ENCODE assay signal across 1 cellular context in the genomic region with DNA sequence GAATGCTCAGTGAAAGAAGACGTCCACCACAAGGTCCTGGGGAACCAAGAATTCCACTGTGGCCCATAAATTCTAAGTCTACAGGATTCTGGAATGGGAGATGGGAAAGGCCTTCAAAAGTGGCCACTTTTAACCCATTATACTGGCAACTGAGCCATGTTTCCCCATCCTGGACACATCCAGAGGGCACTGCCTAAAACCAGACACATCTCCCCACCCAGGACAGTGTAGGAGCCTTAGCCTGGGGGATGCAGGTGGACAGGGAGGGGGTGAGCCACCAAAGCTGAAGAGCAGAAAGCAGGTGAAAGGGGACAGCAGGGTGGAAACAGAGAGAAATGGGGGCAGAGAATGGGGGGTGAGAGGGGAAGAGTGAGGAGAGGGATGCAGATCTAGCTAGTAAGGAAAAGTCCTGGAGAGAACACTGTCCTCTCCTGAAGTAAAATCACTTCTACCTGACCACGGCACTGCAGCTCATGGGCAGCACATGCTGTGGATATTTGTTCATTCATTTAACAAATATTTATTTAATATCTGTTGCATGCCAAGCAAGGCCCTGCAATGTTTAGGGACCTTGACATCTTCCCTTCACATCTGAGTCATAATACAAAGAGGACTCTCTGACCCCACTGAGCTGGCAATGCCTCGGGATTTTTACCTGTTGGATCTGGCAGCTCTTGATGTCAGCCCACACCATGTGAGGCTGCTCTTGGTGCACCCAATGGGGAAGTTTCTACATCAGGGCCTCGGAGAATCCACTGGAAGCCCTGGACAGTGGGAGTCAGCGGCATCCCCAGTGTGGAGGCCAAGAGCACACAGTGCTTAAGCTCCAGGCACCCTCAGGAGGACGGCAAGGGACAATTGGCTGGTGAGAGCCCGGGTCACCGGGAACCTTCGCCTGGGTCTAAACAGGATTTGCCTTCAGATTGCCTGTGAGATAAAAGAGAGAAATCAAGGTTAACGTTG.
A peak's percentile ranks its signal among the peaks of the same experiment; 100 is the strongest.
TF ChIP-seq lines count a peak whose summit lies in the region.

No MANE protein-coding gene starts in this region.

TF ChIP-seq in HepG2, 621 proteins besides CTCF, POLR2A, EP300 and RAD21 (continues in another document):
- TF ChIP-seq HDAC2 (CRISPR knock-in tag; IDR thresholded peaks at IDR 0.05), result peak; percentile 86
- peak; percentile 78; the same call in 1 of the 2 replicates for TF ChIP-seq KLF9 (CRISPR knock-in tag; IDR thresholded peaks at IDR 0.05; ENCODE audit: low read depth)
- peak; percentile 65 for TF ChIP-seq PRDM10 (CRISPR knock-in tag; IDR thresholded peaks at IDR 0.05; ENCODE audit: low read depth)
- TF ChIP-seq, protein P1, sequence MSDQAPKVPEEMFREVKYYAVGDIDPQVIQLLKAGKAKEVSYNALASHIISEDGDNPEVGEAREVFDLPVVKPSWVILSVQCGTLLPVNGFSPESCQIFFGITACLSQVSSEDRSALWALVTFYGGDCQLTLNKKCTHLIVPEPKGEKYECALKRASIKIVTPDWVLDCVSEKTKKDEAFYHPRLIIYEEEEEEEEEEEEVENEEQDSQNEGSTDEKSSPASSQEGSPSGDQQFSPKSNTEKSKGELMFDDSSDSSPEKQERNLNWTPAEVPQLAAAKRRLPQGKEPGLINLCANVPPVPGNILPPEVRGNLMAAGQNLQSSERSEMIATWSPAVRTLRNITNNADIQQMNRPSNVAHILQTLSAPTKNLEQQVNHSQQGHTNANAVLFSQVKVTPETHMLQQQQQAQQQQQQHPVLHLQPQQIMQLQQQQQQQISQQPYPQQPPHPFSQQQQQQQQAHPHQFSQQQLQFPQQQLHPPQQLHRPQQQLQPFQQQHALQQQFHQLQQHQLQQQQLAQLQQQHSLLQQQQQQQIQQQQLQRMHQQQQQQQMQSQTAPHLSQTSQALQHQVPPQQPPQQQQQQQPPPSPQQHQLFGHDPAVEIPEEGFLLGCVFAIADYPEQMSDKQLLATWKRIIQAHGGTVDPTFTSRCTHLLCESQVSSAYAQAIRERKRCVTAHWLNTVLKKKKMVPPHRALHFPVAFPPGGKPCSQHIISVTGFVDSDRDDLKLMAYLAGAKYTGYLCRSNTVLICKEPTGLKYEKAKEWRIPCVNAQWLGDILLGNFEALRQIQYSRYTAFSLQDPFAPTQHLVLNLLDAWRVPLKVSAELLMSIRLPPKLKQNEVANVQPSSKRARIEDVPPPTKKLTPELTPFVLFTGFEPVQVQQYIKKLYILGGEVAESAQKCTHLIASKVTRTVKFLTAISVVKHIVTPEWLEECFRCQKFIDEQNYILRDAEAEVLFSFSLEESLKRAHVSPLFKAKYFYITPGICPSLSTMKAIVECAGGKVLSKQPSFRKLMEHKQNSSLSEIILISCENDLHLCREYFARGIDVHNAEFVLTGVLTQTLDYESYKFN (CRISPR knock-in tag; conservative IDR thresholded peaks at IDR 0.05), result peak; percentile 91
- peak; percentile 78 for TF ChIP-seq IKZF4 (CRISPR knock-in tag; IDR thresholded peaks at IDR 0.05; ENCODE audit: borderline replicate concordance, low read depth, not compliant biosample characterization)
- TF ChIP-seq XBP1 (CRISPR knock-in tag; IDR thresholded peaks at IDR 0.05), result peak; percentile 74; the same call in 1 of the 2 replicates
- TF ChIP-seq PPARG (CRISPR knock-in tag; conservative IDR thresholded peaks at IDR 0.05), result peak; percentile 89
- TF ChIP-seq ZNF547 (CRISPR knock-in tag; IDR thresholded peaks at IDR 0.05), result peak; percentile 87
- peak; percentile 27; the same call in 1 of the 2 replicates for TF ChIP-seq SP5 (CRISPR knock-in tag; IDR thresholded peaks at IDR 0.05; ENCODE audit: borderline replicate concordance, low read depth)
- peak; percentile 92; the same call in 1 of the 2 replicates for TF ChIP-seq ZNF318 (CRISPR knock-in tag; IDR thresholded peaks at IDR 0.05)
- TF ChIP-seq ISL2 (CRISPR knock-in tag; IDR thresholded peaks at IDR 0.05), result peak; percentile 82
- 0 out of 2 replicates have a peak, but pooled peaks have one; percentile 37 for TF ChIP-seq SMAD9 (CRISPR knock-in tag; IDR thresholded peaks at IDR 0.05)
- peak; percentile 87; the same call in 1 of the 2 replicates for TF ChIP-seq ZNF766 (CRISPR knock-in tag; IDR thresholded peaks at IDR 0.05; ENCODE audit: borderline replicate concordance)
- TF ChIP-seq ZNF34 (CRISPR knock-in tag; IDR thresholded peaks at IDR 0.05; ENCODE audit: borderline replicate concordance), result 0 out of 2 replicates have a peak, but pooled peaks have one; percentile 20
- TF ChIP-seq ZSCAN31 (CRISPR knock-in tag; IDR thresholded peaks at IDR 0.05; ENCODE audit: low read depth), result peak; percentile 73; the same call in 1 of the 2 replicates
- peak; percentile 85 for TF ChIP-seq HIVEP1 (CRISPR knock-in tag; IDR thresholded peaks at IDR 0.05)
- TF ChIP-seq THAP9 (CRISPR knock-in tag; IDR thresholded peaks at IDR 0.05; ENCODE audit: borderline replicate concordance), result peak; percentile 76; the same call in 1 of the 2 replicates
- 0 out of 2 replicates have a peak, but pooled peaks have one; percentile 21 for TF ChIP-seq MYNN (CRISPR knock-in tag; IDR thresholded peaks at IDR 0.05; ENCODE audit: low read depth)
- TF ChIP-seq CBFB (CRISPR knock-in tag; IDR thresholded peaks at IDR 0.05), result 0 out of 2 replicates have a peak, but pooled peaks have one; percentile 39
- TF ChIP-seq ZNF292 (CRISPR knock-in tag; IDR thresholded peaks at IDR 0.05; ENCODE audit: borderline replicate concordance, low read depth), result peak; percentile 36; the same call in 1 of the 2 replicates
- TF ChIP-seq, protein P2, sequence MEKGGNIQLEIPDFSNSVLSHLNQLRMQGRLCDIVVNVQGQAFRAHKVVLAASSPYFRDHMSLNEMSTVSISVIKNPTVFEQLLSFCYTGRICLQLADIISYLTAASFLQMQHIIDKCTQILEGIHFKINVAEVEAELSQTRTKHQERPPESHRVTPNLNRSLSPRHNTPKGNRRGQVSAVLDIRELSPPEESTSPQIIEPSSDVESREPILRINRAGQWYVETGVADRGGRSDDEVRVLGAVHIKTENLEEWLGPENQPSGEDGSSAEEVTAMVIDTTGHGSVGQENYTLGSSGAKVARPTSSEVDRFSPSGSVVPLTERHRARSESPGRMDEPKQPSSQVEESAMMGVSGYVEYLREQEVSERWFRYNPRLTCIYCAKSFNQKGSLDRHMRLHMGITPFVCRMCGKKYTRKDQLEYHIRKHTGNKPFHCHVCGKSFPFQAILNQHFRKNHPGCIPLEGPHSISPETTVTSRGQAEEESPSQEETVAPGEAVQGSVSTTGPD (CRISPR knock-in tag; IDR thresholded peaks at IDR 0.05), result peak; percentile 80; the same call in 1 of the 2 replicates
- TF ChIP-seq ZNF788 (CRISPR knock-in tag; IDR thresholded peaks at IDR 0.05; ENCODE audit: borderline replicate concordance), result peak; percentile 62; the same call in 1 of the 2 replicates
- TF ChIP-seq, protein P3, sequence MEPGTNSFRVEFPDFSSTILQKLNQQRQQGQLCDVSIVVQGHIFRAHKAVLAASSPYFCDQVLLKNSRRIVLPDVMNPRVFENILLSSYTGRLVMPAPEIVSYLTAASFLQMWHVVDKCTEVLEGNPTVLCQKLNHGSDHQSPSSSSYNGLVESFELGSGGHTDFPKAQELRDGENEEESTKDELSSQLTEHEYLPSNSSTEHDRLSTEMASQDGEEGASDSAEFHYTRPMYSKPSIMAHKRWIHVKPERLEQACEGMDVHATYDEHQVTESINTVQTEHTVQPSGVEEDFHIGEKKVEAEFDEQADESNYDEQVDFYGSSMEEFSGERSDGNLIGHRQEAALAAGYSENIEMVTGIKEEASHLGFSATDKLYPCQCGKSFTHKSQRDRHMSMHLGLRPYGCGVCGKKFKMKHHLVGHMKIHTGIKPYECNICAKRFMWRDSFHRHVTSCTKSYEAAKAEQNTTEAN (CRISPR knock-in tag; conservative IDR thresholded peaks at IDR 0.05), result peak; percentile 76; the same call in 1 of the 2 replicates
- TF ChIP-seq MXD4 (CRISPR knock-in tag; IDR thresholded peaks at IDR 0.05), result peak; percentile 69; the same call in 1 of the 2 replicates
